Comparison of ENCODE assay signal across 16 cellular contexts in the genomic region with DNA sequence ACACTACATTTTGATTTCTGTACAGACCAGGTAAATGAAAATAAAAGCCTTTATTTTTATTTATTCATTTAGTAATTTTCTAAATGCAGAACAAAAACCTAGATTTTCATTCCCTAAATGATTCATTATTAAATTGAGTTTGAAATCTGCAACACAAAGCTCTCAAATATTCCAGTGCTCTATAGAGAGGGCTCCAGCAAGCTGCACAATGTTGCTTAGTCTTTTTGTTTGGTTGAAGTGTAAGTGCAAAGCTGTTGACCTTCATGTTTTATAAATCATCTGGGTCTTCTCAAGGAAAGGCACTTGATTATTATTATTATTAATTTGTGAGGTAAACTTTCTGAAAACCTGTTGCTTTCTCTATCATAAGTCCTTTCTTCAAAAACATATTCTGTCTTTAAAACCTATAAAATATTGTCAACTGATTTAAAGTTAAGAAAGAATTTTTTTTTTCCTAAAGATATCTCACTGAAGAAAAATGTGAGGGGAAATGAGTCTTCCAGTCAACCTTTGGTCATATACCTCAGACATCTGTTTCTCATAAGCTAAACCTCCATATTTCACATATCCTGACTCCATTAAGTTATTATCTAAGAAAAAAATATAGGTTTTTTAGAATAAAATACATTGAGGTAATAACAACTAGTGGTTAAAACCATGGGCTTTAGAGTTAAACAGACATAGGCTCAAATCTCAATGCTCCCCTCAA.
DNase-seq lines count a peak whose midpoint lies in the region; ATAC-seq and TF ChIP-seq lines count a peak whose summit lies in the region.
"Had no signal": no experiment of that assay in that cellular context is flagged by ENCODE, and none has a peak within 500 bp of the region (broad histone marks: within the 10 kb centered on the region; RNA-seq: fewer than 3 reads in every experiment).

No MANE protein-coding gene starts in this region.

- POLR2A ChIA-PET in AG04449 (lab: Yijun Ruan, JAX) = no interaction called here

- intact Hi-C loops in Right ventricle myocardium inferior (cut with DNase I) = no loop called here

- peak; percentile 21 for DNase-seq in AG04449 (ENCODE audit: low read depth, low spot score)
- DNase-seq in GM03348 (ENCODE audit: low spot score) = peak; percentile 32
- DNase-seq in adipocyte (ENCODE audit: low read depth) = peak; percentile 43
- DNase-seq in fibroblast of pulmonary artery (ENCODE audit: low read depth) = peak; percentile 7
- no peak for DNase-seq in Right ventricle myocardium inferior (ENCODE audit: missing footprints)
- DNase-seq in UCSD-AML1 (lab: John Stamatoyannopoulos, UW; ENCODE audit: unreplicated experiment) = no peak
- no peak for DNase-seq in G401 (ENCODE audit: low spot score)
- DNase-seq: Caco-2, DMS53, GF-D8, NCI-H1417, NCI-H2029, NCI-H2171 treated with DMSO at 0.1 percent for 48 hours, NCI-H510A, SIG-M5 had no signal

- ATAC-seq in Right ventricle myocardium inferior = no peak
- no peak for ATAC-seq in HG03439 (IDR thresholded peaks at IDR 0.05; ENCODE audit: unreplicated experiment)

- H3K9me3 ChIP-seq in adipocyte (ENCODE audit: control insufficient read depth, low read length) = no peaks in the 10 kb centered on the region
- H3K9me3 ChIP-seq: Caco-2 had no signal

- in situ Hi-C loops in G401 (cut with HindIII; ENCODE audit: low sequenced_read_pairs) = no loop called here

- H3K4me1 ChIP-seq in adipocyte (ENCODE audit: control insufficient read depth, insufficient read depth, low read length) = no peaks in the 10 kb centered on the region
- H3K4me1 ChIP-seq: Caco-2 had no signal

- TF ChIP-seq CTCF in AG04449 (IDR thresholded peaks at IDR 0.05; ENCODE audit: insufficient read depth, low read length, missing control alignments) (no peak), fibroblast of pulmonary artery (IDR thresholded peaks at IDR 0.05; ENCODE audit: low read length, missing control alignments) (no peak)

- CTCF ChIA-PET in AG04449 (lab: Yijun Ruan, JAX) = no interaction called here

- H3K9ac ChIP-seq in adipocyte (ENCODE audit: low read length) = no peak overlapping the region

- H3K36me3 ChIP-seq in adipocyte (ENCODE audit: control insufficient read depth, insufficient read depth, low read length, severe bottlenecking) = no peaks in the 10 kb centered on the region

- H3K4me3 ChIP-seq in AG04449 (ENCODE audit: low read depth, low read length) = no peak overlapping the region
- H3K4me3 ChIP-seq in adipocyte (ENCODE audit: low read length) = no peak overlapping the region
- H3K4me3 ChIP-seq in fibroblast of pulmonary artery (replicated peaks; ENCODE audit: low read depth, low read length) = no peak overlapping the region

- H3K27me3 ChIP-seq in adipocyte (replicated peaks; ENCODE audit: control insufficient read depth, insufficient read depth, low read length) = no peaks in the 10 kb centered on the region

Comparison
In these comparisons a context has a peak if more than half of its experiments do, and no peak if none do; other contexts are left out.
1. DNase-seq: peak in AG04449 (single experiment), GM03348 (single experiment), adipocyte (single experiment) and fibroblast of pulmonary artery (single experiment); none in Right ventricle myocardium inferior (single experiment), UCSD-AML1 (single experiment) and G401 (single experiment).